Comparison of ENCODE assay signal across 8 cellular contexts in genomic region chr1:115838805-115839705, GRCh38. TPM values are rescaled to one million over a fixed set of nuclear protein-coding genes. Genes with fewer than 3 reads are reported as not detected.
DNase-seq lines count a peak whose midpoint lies in the region; ATAC-seq and TF ChIP-seq lines count a peak whose summit lies in the region.

No MANE protein-coding gene starts in this region.

- peak overlapping the region; percentile 76 for H3K4me3 Mint-ChIP-seq in mesothelial cell of epicardium
- peak overlapping the region; percentile 89 for H3K4me3 Mint-ChIP-seq in type B pancreatic cell

- H3K4me3 ChIP-seq in dorsolateral prefrontal cortex, result peak overlapping the region; percentile 14 to 81 (median 60)
- H3K4me3 ChIP-seq in uterus, result peak overlapping the region in 1 of 2 donors; percentile 28

- H3K36me3 ChIP-seq in uterus, result no peaks in the 10 kb centered on the region

- intact Hi-C loops in dorsolateral prefrontal cortex (cut with DNase I) (loop anchor here (1.0 to 5.0 kb wide), 4 partner anchors 137 to 193 kb away; partner anchors contain the start of gene SLC22A15 (in 2 of the 2)), uterus (cut with DNase I; ENCODE audit: low total_unique reads) (no loop called here)

- H3K27ac ChIP-seq in dorsolateral prefrontal cortex (peak overlapping the region; percentile 34 to 94 (median 86)), uterus (no peak overlapping the region)

- H3K27me3 Mint-ChIP-seq in mesothelial cell of epicardium (ENCODE audit: low read depth), result peaks cover 75% of the 10 kb centered on the region
- peaks cover 87% of the 10 kb centered on the region for H3K27me3 Mint-ChIP-seq in type B pancreatic cell

- H3K27ac Mint-ChIP-seq in mesothelial cell of epicardium (peak overlapping the region; percentile 83), type B pancreatic cell (peak overlapping the region; percentile 84)

- no peaks in the 10 kb centered on the region for H3K9me3 Mint-ChIP-seq in mesothelial cell of epicardium
- no peaks in the 10 kb centered on the region for H3K9me3 Mint-ChIP-seq in type B pancreatic cell

- peaks cover 0 to 85% (median 54%) of the 10 kb centered on the region in 45 donors for H3K27me3 ChIP-seq in dorsolateral prefrontal cortex
- peaks cover 25 to 43% of the 10 kb centered on the region in 2 donors for H3K27me3 ChIP-seq in uterus

- H3K4me1 Mint-ChIP-seq in mesothelial cell of epicardium, result peaks cover 26% of the 10 kb centered on the region
- no peaks in the 10 kb centered on the region for H3K4me1 Mint-ChIP-seq in type B pancreatic cell (ENCODE audit: unreplicated experiment)

- H3K36me3 Mint-ChIP-seq in mesothelial cell of epicardium (no peaks in the 10 kb centered on the region), type B pancreatic cell (no peaks in the 10 kb centered on the region)

- H3K4me1 ChIP-seq in uterus, result peaks cover 0 to 15% of the 10 kb centered on the region in 2 donors

- TF ChIP-seq CTCF in GM10266 (IDR thresholded peaks at IDR 0.05; ENCODE audit: control insufficient read depth, insufficient read depth, low read depth, missing control alignments) (no peak), dorsolateral prefrontal cortex (IDR thresholded peaks at IDR 0.05 in 54 of 56, conservative IDR thresholded peaks at IDR 0.05 in 2 of 56; ENCODE audit: low read depth in 1 of 56, partially characterized antibody in 56 of 56) (peak in 1 of 56 donors; percentile 7), mesothelial cell of epicardium (IDR thresholded peaks at IDR 0.05; ENCODE audit: unreplicated experiment) (no peak), type B pancreatic cell (conservative IDR thresholded peaks at IDR 0.05) (no peak), uterus (IDR thresholded peaks at IDR 0.05) (no peak)

- peak; percentile 47 for DNase-seq in GM10266 (ENCODE audit: extremely low spot score)
- DNase-seq in NCI-H2227 treated with DMSO at 0.1 percent for 48 hours (lab: John Stamatoyannopoulos, UW), result peak; percentile 41
- peak in 7 of 10 donors; percentile 31 to 73 (median 50) for DNase-seq in dorsolateral prefrontal cortex
- peak; percentile 35 to 72 for DNase-seq in mesothelial cell of epicardium (ENCODE audit: low spot score in 2 of 2, unreplicated experiment in 2 of 2)
- DNase-seq in type B pancreatic cell (ENCODE audit: extremely low spot score, unreplicated experiment), result no peak
- DNase-seq in uterus, result no peak
- no peak for DNase-seq in kidney glomerular epithelial cell (lab: John Stamatoyannopoulos, UW)

- no peaks in the 10 kb centered on the region for H3K9me3 ChIP-seq in uterus

- ATAC-seq in HG02678 (IDR thresholded peaks at IDR 0.05; ENCODE audit: unreplicated experiment), result no peak

- no peak for TF ChIP-seq POLR2A in uterus (IDR thresholded peaks at IDR 0.05)

RNA-seq across cellular contexts. Expression of gene NHLH2, which starts 1.9 kb away (rescaled TPM):
- 1 to 10 TPM in 97 of 120 experiments, under 1 TPM in 23; 0.25 to 5.9 (median 1.7) TPM for total RNA-seq in dorsolateral prefrontal cortex
- 1.6 to 2.0 TPM (median 1.9 TPM) in 3 replicates for total RNA-seq in mesothelial cell of epicardium
- 0.26 and 1.1 TPM in 2 replicates for total RNA-seq in type B pancreatic cell (ENCODE audit: low replicate concordance)
- total RNA-seq in uterus, result not detected

Comparison
In these comparisons a context has a peak if more than half of its experiments do, and no peak if none do; other contexts are left out.
1. DNase-seq: peak in GM10266 (single experiment), NCI-H2227 treated with DMSO at 0.1 percent for 48 hours (single experiment), dorsolateral prefrontal cortex (7 of 10) and mesothelial cell of epicardium (2 of 2); none in type B pancreatic cell (single experiment), uterus (0 of 2) and kidney glomerular epithelial cell (single experiment).
2. H3K27ac ChIP-seq: peak in dorsolateral prefrontal cortex (59 of 59); none in uterus (0 of 2).